In genomic region chr1:69915347-69915746, GRCh38 we compare ENCODE assay signal across 18 cellular contexts.
A peak's percentile ranks its signal among the peaks of the same experiment; 100 is the strongest.
DNase-seq lines count a peak whose midpoint lies in the region; ATAC-seq, FAIRE-seq and TF ChIP-seq lines count a peak whose summit lies in the region.
"Had no signal": no experiment of that assay in that cellular context is flagged by ENCODE, and none has a peak within 500 bp of the region (broad histone marks: within the 10 kb centered on the region; RNA-seq: fewer than 3 reads in every experiment).

No MANE protein-coding gene starts in this region.

- H3K27me3 ChIP-seq in adipocyte (replicated peaks; ENCODE audit: control insufficient read depth, insufficient read depth, low read length): no peaks in the 10 kb centered on the region
- H3K27me3 ChIP-seq in keratinocyte (ENCODE audit: control insufficient read depth, extremely low read depth, insufficient read depth, low read length): no peaks in the 10 kb centered on the region
- H3K27me3 ChIP-seq: ascending aorta, uterus had no signal

- dilution Hi-C loops in keratinocyte (cut with MboI; ENCODE audit: extremely low pct_ligation_motif_present, low sequenced_read_pairs): no loop called here

- 0 out of 2 replicates have a peak overlapping the region, but pooled peaks have one; percentile 4 for H3K27ac ChIP-seq in 22Rv1
- no peak overlapping the region for H3K27ac ChIP-seq in keratinocyte (ENCODE audit: control insufficient read depth, insufficient read depth, low read length)
- H3K27ac ChIP-seq: psoas muscle, uterus had no signal

- H3K4me1 ChIP-seq in adipocyte (ENCODE audit: control insufficient read depth, insufficient read depth, low read length) (peaks cover 42% of the 10 kb centered on the region), keratinocyte (ENCODE audit: control insufficient read depth, extremely low read depth, insufficient read depth, low read length) (no peaks in the 10 kb centered on the region)
- H3K4me1 ChIP-seq: psoas muscle, uterus had no signal

- H3K9me1 ChIP-seq in keratinocyte (ENCODE audit: control insufficient read depth, extremely low read depth, insufficient read depth, low read length): no peaks in the 10 kb centered on the region

- peak overlapping the region; percentile 58 for H3K9ac ChIP-seq in adipocyte (ENCODE audit: low read length)
- no peak overlapping the region for H3K9ac ChIP-seq in keratinocyte (ENCODE audit: control insufficient read depth, extremely low read depth, insufficient read depth, low read length)

- no peak for ATAC-seq in GM21717 (IDR thresholded peaks at IDR 0.05; ENCODE audit: unreplicated experiment)
- no peak for ATAC-seq in GM19397 (IDR thresholded peaks at IDR 0.05; ENCODE audit: unreplicated experiment)
- ATAC-seq: activated CD4-positive, alpha-beta T cell treated with anti-CD3 and anti-CD28 coated beads for 36 hours; psoas muscle; T-cell had no signal

- peak overlapping the region; percentile 69 for H2AFZ ChIP-seq in keratinocyte (ENCODE audit: control insufficient read depth, low read length)

- H3K4me3 ChIP-seq in adipocyte (ENCODE audit: low read length) (peak overlapping the region; percentile 35), keratinocyte (ENCODE audit: control insufficient read depth in 2 of 3, extremely low read depth in 1 of 3, insufficient read depth in 2 of 3, low read depth in 1 of 3, low read length in 3 of 3) (no peak overlapping the region)
- H3K4me3 ChIP-seq: psoas muscle, uterus had no signal

- no peaks in the 10 kb centered on the region for H3K79me2 ChIP-seq in keratinocyte (ENCODE audit: control insufficient read depth, insufficient read depth, low read length)

- H3K36me3 ChIP-seq in adipocyte (ENCODE audit: control insufficient read depth, insufficient read depth, low read length, severe bottlenecking) (no peaks in the 10 kb centered on the region), keratinocyte (ENCODE audit: control insufficient read depth in 2 of 2, extremely low read depth in 1 of 2, insufficient read depth in 2 of 2, low read length in 2 of 2) (no peaks in the 10 kb centered on the region)
- H3K36me3 ChIP-seq: ascending aorta, uterus had no signal

- H3K9me3 ChIP-seq in adipocyte (ENCODE audit: control insufficient read depth, low read length) (no peaks in the 10 kb centered on the region), keratinocyte (ENCODE audit: control insufficient read depth, low read depth, low read length) (no peaks in the 10 kb centered on the region)
- H3K9me3 ChIP-seq: ascending aorta, psoas muscle, uterus had no signal

- TF ChIP-seq POLR2A in H54 (IDR thresholded peaks at IDR 0.05; ENCODE audit: low read depth, low read length): no peak
- no peak for TF ChIP-seq POLR2A in GM12891 (IDR thresholded peaks at IDR 0.05; ENCODE audit: low read depth, low read length)

- DNase-seq in H54 (ENCODE audit: insufficient read length, low spot score): no peak
- DNase-seq in adipocyte (ENCODE audit: low read depth): peak; percentile 77
- DNase-seq in keratinocyte (ENCODE audit: low read depth, low spot score): no peak
- no peak for DNase-seq in SKM-1 treated with dmso at 0.1 percent for 144 hours (lab: John Stamatoyannopoulos, UW; ENCODE audit: unreplicated experiment)
- DNase-seq in GM12891 (ENCODE audit: insufficient read length, low spot score): no peak
- DNase-seq: activated CD4-positive, alpha-beta T cell treated with anti-CD3 and anti-CD28 coated beads for 36 hours; DND-41; effector CD8-positive, alpha-beta T cell; hypothalamus; mammary epithelial cell; NCI-H2029; psoas muscle; T-cell; uterus had no signal

- TF ChIP-seq CTCF in 22Rv1 (IDR thresholded peaks at IDR 0.05): no peak
- TF ChIP-seq CTCF in keratinocyte (optimal IDR thresholded peaks at IDR 0.05 in 1 of 3, IDR thresholded peaks at IDR 0.05 in 1 of 3, conservative IDR thresholded peaks at IDR 0.05 in 1 of 3; ENCODE audit: extremely low read depth in 1 of 3, insufficient read depth in 2 of 3, low read length in 3 of 3): no peak

- H3K4me2 ChIP-seq in keratinocyte (ENCODE audit: control insufficient read depth, extremely low read depth, insufficient read depth, low read depth, low read length): no peak overlapping the region

- FAIRE-seq in H54 (lab: Jason Lieb, UNC): peak; percentile 27
- FAIRE-seq in keratinocyte (lab: Jason Lieb, UNC): peak; percentile 26
- FAIRE-seq in GM12891 (lab: Jason Lieb, UNC): no peak

- H4K20me1 ChIP-seq in keratinocyte (ENCODE audit: control insufficient read depth, extremely low read depth, insufficient read depth, low read length): no peaks in the 10 kb centered on the region

TF ChIP-seq in GM12891, 5 proteins besides CTCF, POLR2A, EP300 and RAD21:
- TF ChIP-seq TAF1 (IDR thresholded peaks at IDR 0.05; ENCODE audit: low read depth, low read length) (no peak), POLR2AphosphoS5 (IDR thresholded peaks at IDR 0.05; ENCODE audit: low read depth, low read length) (no peak), SPI1 (IDR thresholded peaks at IDR 0.05; ENCODE audit: low read depth, low read length) (no peak), POU2F2 (IDR thresholded peaks at IDR 0.05; ENCODE audit: low read depth, low read length) (no peak), PAX5 (IDR thresholded peaks at IDR 0.05; ENCODE audit: insufficient read depth, low read length, severe bottlenecking) (no peak)
